Comparison of ENCODE assay signal across 8 cellular contexts in genomic region chr1:151457911-151458882, GRCh38. TPM values are rescaled to one million over a fixed set of nuclear protein-coding genes. Genes with fewer than 3 reads are reported as not detected.
DNase-seq lines count a peak whose midpoint lies in the region; ATAC-seq, FAIRE-seq and TF ChIP-seq lines count a peak whose summit lies in the region.

No MANE protein-coding gene starts in this region.

- 4% methylated on average over 20 of the region's 87 CpGs; no CpG with 5 or more reads in 1 of the 2 experiments for WGBS in H1 (ENCODE audit: extremely low coverage in 1 of 2, insufficient coverage in 1 of 2, insufficient read length in 1 of 2, insufficient replicate concordance in 2 of 2, low coverage in 1 of 2, low lambda C conversion rate in 2 of 2, missing lambda C conversion rate in 1 of 2), 2 experiments

- CTCF ChIA-PET in activated CD8-positive, alpha-beta memory T cell treated with anti-CD3 and anti-CD28 coated beads, Interleukin-2, amount 10 ng/mL, durations not matched to agents 7 days and 5 days (lab: Charles Lee): interaction anchor here (1.2 kb wide), 1 partner anchor 83 kb away, joined by 3 read pairs; no protein-coding TSS in a partner anchor
- CTCF ChIA-PET in H1 (lab: Charles Lee; ENCODE audit: partially characterized antibody): no interaction called here

- TF ChIP-seq POLR2A in H1 (IDR thresholded peaks at IDR 0.05; ENCODE audit: control extremely low read depth in 1 of 2, low read depth in 2 of 2, low read length in 2 of 2): peak in 1 of 2 experiments; percentile 73; a peak in 2 of 3 replicates

- H4K8ac ChIP-seq in H1 (ENCODE audit: extremely low read depth, insufficient read depth, low read length): no peak overlapping the region

- H2BK15ac ChIP-seq in H1 (ENCODE audit: low read length): no peak overlapping the region

- no peak overlapping the region for H2BK12ac ChIP-seq in H1 (ENCODE audit: low read depth, low read length)

- no peaks in the 10 kb centered on the region; a peak in 2 of 7 replicates for H3K27me3 ChIP-seq in H1 (replicated peaks in 1 of 4; ENCODE audit: control insufficient read depth in 3 of 4, extremely low read depth in 1 of 4, insufficient read depth in 3 of 4, low read length in 3 of 4)

- H3K79me2 ChIP-seq in H1 (ENCODE audit: control insufficient read depth in 1 of 2, insufficient read depth in 2 of 2, low read length in 2 of 2): peaks cover 28 to 52% of the 10 kb centered on the region in 2 experiments

- H3K9ac ChIP-seq in H1 (replicated peaks in 1 of 4; ENCODE audit: extremely low read depth in 1 of 4, low read depth in 3 of 4, low read length in 3 of 4): peak overlapping the region; percentile 75 to 97 (median 86)

- peak overlapping the region; percentile 69 to 71 for H3K4me2 ChIP-seq in H1 (ENCODE audit: insufficient read depth in 1 of 2, low read depth in 2 of 2, low read length in 2 of 2)

- POLR2A ChIA-PET in H1 (lab: Charles Lee; ENCODE audit: partially characterized antibody): interaction anchor here (0.6 to 8.2 kb wide), 7 partner anchors 10 to 1527 kb away, joined by 3 to 91 read pairs (median 3); no protein-coding TSS in a partner anchor

- no peak for TF ChIP-seq CTCF in H1 (IDR thresholded peaks at IDR 0.05; ENCODE audit: control extremely low read depth in 1 of 3, insufficient read depth in 1 of 3, low read depth in 1 of 3, low read length in 3 of 3)

- H3K23me2 ChIP-seq in H1 (ENCODE audit: low read depth, low read length): peaks cover 3% of the 10 kb centered on the region; the same call in 1 of the 2 replicates

- peaks cover 17% of the 10 kb centered on the region for H3K27me3 Mint-ChIP-seq in activated CD8-positive, alpha-beta memory T cell treated with anti-CD3 and anti-CD28 coated beads, Interleukin-2, amount 10 ng/mL, durations not matched to agents 7 days and 5 days
- H3K27me3 Mint-ChIP-seq in memory B cell: peaks cover 11% of the 10 kb centered on the region

- H2BK5ac ChIP-seq in H1 (ENCODE audit: low read depth, low read length): peak overlapping the region; percentile 91; the same call in 1 of the 2 replicates

- peak overlapping the region; percentile 33 for H3K56ac ChIP-seq in H1 (replicated peaks; ENCODE audit: insufficient read length, low read depth, low read length)

- no peak overlapping the region for H2AFZ ChIP-seq in H1 (ENCODE audit: low read length)

- H3K4me3 Mint-ChIP-seq in activated CD8-positive, alpha-beta memory T cell treated with anti-CD3 and anti-CD28 coated beads, Interleukin-2, amount 10 ng/mL, durations not matched to agents 7 days and 5 days: peak overlapping the region; percentile 85
- H3K4me3 Mint-ChIP-seq in memory B cell: peak overlapping the region; percentile 98

- peak overlapping the region; percentile 89 for H3K27ac Mint-ChIP-seq in activated CD8-positive, alpha-beta memory T cell treated with anti-CD3 and anti-CD28 coated beads, Interleukin-2, amount 10 ng/mL, durations not matched to agents 7 days and 5 days
- H3K27ac Mint-ChIP-seq in memory B cell: peak overlapping the region; percentile 96

- FAIRE-seq in H1 (lab: Jason Lieb, UNC): no peak

- H3K14ac ChIP-seq in H1 (ENCODE audit: insufficient read length): no peak overlapping the region

- peaks cover 0 to 11% (median 2%) of the 10 kb centered on the region in 4 experiments; a peak in 3 of 7 replicates for H3K4me1 ChIP-seq in H1 (replicated peaks in 1 of 4; ENCODE audit: control insufficient read depth in 3 of 4, insufficient read depth in 4 of 4, low read length in 3 of 4)

- peak overlapping the region; percentile 93; the same call in 1 of the 2 replicates for H3K18ac ChIP-seq in H1 (ENCODE audit: extremely low read depth, low read length)

- H3K9me3 Mint-ChIP-seq in activated CD8-positive, alpha-beta memory T cell treated with anti-CD3 and anti-CD28 coated beads, Interleukin-2, amount 10 ng/mL, durations not matched to agents 7 days and 5 days (ENCODE audit: low read depth): no peaks in the 10 kb centered on the region
- no peaks in the 10 kb centered on the region for H3K9me3 Mint-ChIP-seq in memory B cell

- H4K91ac ChIP-seq in H1 (replicated peaks; ENCODE audit: insufficient read length, low read length): peak overlapping the region; percentile 62

- no peaks in the 10 kb centered on the region for H3K79me1 ChIP-seq in H1 (ENCODE audit: low read depth, low read length)

- peaks cover 26% of the 10 kb centered on the region for H3K4me1 Mint-ChIP-seq in activated CD8-positive, alpha-beta memory T cell treated with anti-CD3 and anti-CD28 coated beads, Interleukin-2, amount 10 ng/mL, durations not matched to agents 7 days and 5 days
- H3K4me1 Mint-ChIP-seq in memory B cell: peaks cover 18% of the 10 kb centered on the region

- peaks cover 12% of the 10 kb centered on the region for H3K36me3 Mint-ChIP-seq in activated CD8-positive, alpha-beta memory T cell treated with anti-CD3 and anti-CD28 coated beads, Interleukin-2, amount 10 ng/mL, durations not matched to agents 7 days and 5 days
- peaks cover 2% of the 10 kb centered on the region for H3K36me3 Mint-ChIP-seq in memory B cell

- H2AK5ac ChIP-seq in H1 (ENCODE audit: low read depth, low read length): no peak overlapping the region

- no peak for TF ChIP-seq EP300 in H1 (IDR thresholded peaks at IDR 0.05; ENCODE audit: borderline replicate concordance in 1 of 2, low read depth in 2 of 2, low read length in 2 of 2)

- peak overlapping the region; percentile 59 to 80 (median 75) for H3K4me3 ChIP-seq in H1 (ENCODE audit: extremely low read depth in 1 of 4, insufficient read depth in 2 of 4, low read depth in 3 of 4, low read length in 4 of 4)

- H3K36me3 ChIP-seq in H1 (ENCODE audit: control insufficient read depth in 2 of 4, insufficient read depth in 4 of 4, low read length in 3 of 4): peaks cover 0 to 4% (median 0%) of the 10 kb centered on the region in 4 experiments; a peak in 2 of 8 replicates

- peaks cover 2 to 15% of the 10 kb centered on the region in 2 experiments for H4K20me1 ChIP-seq in H1 (replicated peaks in 1 of 2; ENCODE audit: control insufficient read depth in 1 of 2, insufficient read depth in 2 of 2, low read length in 2 of 2)

- no peak overlapping the region for H3K23ac ChIP-seq in H1 (ENCODE audit: insufficient read length)

- H3K9me3 ChIP-seq in H1 (ENCODE audit: insufficient read depth in 2 of 2, low read depth in 1 of 2, low read length in 1 of 2): no peaks in the 10 kb centered on the region

- TF ChIP-seq RAD21 in H1 (IDR thresholded peaks at IDR 0.05 in 1 of 2, conservative IDR thresholded peaks at IDR 0.05 in 1 of 2; ENCODE audit: low read depth in 2 of 2, low read length in 2 of 2): no peak

- ATAC-seq in GM18909 (IDR thresholded peaks at IDR 0.05; ENCODE audit: poor library complexity, unreplicated experiment) (peak; percentile 47), memory B cell (ENCODE audit: low read depth) (peak; percentile 57)
- peak; percentile 60 for ATAC-seq in activated CD8-positive, alpha-beta memory T cell treated with anti-CD3 and anti-CD28 coated beads, Interleukin-2, amount 10 ng/mL, durations not matched to agents 7 days and 5 days

- H2BK20ac ChIP-seq in H1 (ENCODE audit: low read length): no peak overlapping the region

- peak overlapping the region; percentile 44 for H3K4ac ChIP-seq in H1 (replicated peaks; ENCODE audit: insufficient read length, low read depth, low read length)

- peak; percentile 67 for DNase-seq in 8988T
- DNase-seq in HS-5 (ENCODE audit: low read depth): peak; percentile 69
- DNase-seq in NCI-H82 treated with DMSO at 0.1 percent for 48 hours (lab: John Stamatoyannopoulos, UW; ENCODE audit: unreplicated experiment): peak; percentile 66
- peak; percentile 66 for DNase-seq in activated CD8-positive, alpha-beta memory T cell treated with anti-CD3 and anti-CD28 coated beads, Interleukin-2, amount 10 ng/mL, durations not matched to agents 7 days and 5 days
- peak in 1 of 2 experiments; percentile 56 for DNase-seq in H1 (ENCODE audit: low read depth in 1 of 2, low spot score in 2 of 2)
- peak; percentile 33 to 46 for DNase-seq in memory B cell (ENCODE audit: low spot score in 2 of 2)
- peak; percentile 42 for DNase-seq in stimulated activated CD8-positive, alpha-beta memory T cell treated with anti-CD3 and anti-CD28 coated beads, Interleukin-12 subunit alpha, Interleukin-12 subunit beta, amount 100 ng/mL, for 1 hour (ENCODE audit: low read depth)

- no peak overlapping the region for H2BK120ac ChIP-seq in H1 (replicated peaks; ENCODE audit: low read depth, low read length)

- H4K5ac ChIP-seq in H1 (ENCODE audit: insufficient read length, low read depth, low read length): peak overlapping the region; percentile 51

- peak overlapping the region; percentile 86 for H3K27ac ChIP-seq in H1 (ENCODE audit: low read depth, low read length)

RNA-seq across cellular contexts. Expression of gene POGZ, which starts 1.1 kb away (rescaled TPM):
- total RNA-seq in activated CD8-positive, alpha-beta memory T cell treated with anti-CD3 and anti-CD28 coated beads, Interleukin-2, amount 10 ng/mL, durations not matched to agents 7 days and 5 days: 10 to 100 TPM; 79.6 to 83.5 TPM
- total RNA-seq in H1 (2021; fragmentation: NEBNext Ultra II Directional; extraction: Animal tissue kit (Norgen Biotek cat#: 25700)): 105 and 109 TPM in 2 replicates
- 66.4 and 69.7 TPM in 2 replicates for polyA plus RNA-seq in H1 (2011; rRNA removed)
- 46.1 TPM for polyA plus RNA-seq in H1 (2011; cell fraction: cytosol; rRNA removed)
- polyA plus RNA-seq in H1 (2011; cell fraction: nucleus; rRNA removed): 145 TPM
- polyA plus RNA-seq in H1 (2012, experiment 1 of 2): 55.6 to 61.6 TPM (median 57.5 TPM) in 4 replicates
- polyA plus RNA-seq in H1 (2012, experiment 2 of 2): 9.3 TPM
- polyA plus RNA-seq in H1 (2013, experiment 1 of 2): 52.3 TPM
- 40.6 TPM for polyA plus RNA-seq in H1 (2013, experiment 2 of 2)
- polyA minus RNA-seq in H1 (2011; rRNA and poly(A)+ RNA removed): 183 and 207 TPM in 2 replicates
- 75.4 TPM for polyA minus RNA-seq in H1 (2011; cell fraction: cytosol; rRNA and poly(A)+ RNA removed)
- 133 TPM for polyA minus RNA-seq in H1 (2011; cell fraction: nucleus; rRNA and poly(A)+ RNA removed)

RNA-seq across cellular contexts. Expression of gene CGN, which starts 53.0 kb away (rescaled TPM):
- total RNA-seq in activated CD8-positive, alpha-beta memory T cell treated with anti-CD3 and anti-CD28 coated beads, Interleukin-2, amount 10 ng/mL, durations not matched to agents 7 days and 5 days: under 1 TPM; 0.37 to 0.70 TPM
- total RNA-seq in H1 (2021; fragmentation: NEBNext Ultra II Directional; extraction: Animal tissue kit (Norgen Biotek cat#: 25700)): 52.7 and 54.6 TPM in 2 replicates
- 15.9 and 20.4 TPM in 2 replicates for polyA plus RNA-seq in H1 (2011; rRNA removed)
- 15.1 TPM for polyA plus RNA-seq in H1 (2011; cell fraction: cytosol; rRNA removed)
- polyA plus RNA-seq in H1 (2011; cell fraction: nucleus; rRNA removed): 98.4 TPM
- 47.3 to 55.8 TPM (median 50.2 TPM) in 4 replicates for polyA plus RNA-seq in H1 (2012, experiment 1 of 2)
- 15.9 TPM for polyA plus RNA-seq in H1 (2012, experiment 2 of 2)
- 59.6 TPM for polyA plus RNA-seq in H1 (2013, experiment 1 of 2)
- polyA plus RNA-seq in H1 (2013, experiment 2 of 2): 59.3 TPM
- polyA minus RNA-seq in H1 (2011; rRNA and poly(A)+ RNA removed): 29.1 and 30.2 TPM in 2 replicates
- 14.6 TPM for polyA minus RNA-seq in H1 (2011; cell fraction: cytosol; rRNA and poly(A)+ RNA removed)
- polyA minus RNA-seq in H1 (2011; cell fraction: nucleus; rRNA and poly(A)+ RNA removed): 28.5 TPM

RNA-seq across cellular contexts. Expression of gene PSMB4, which starts 58.8 kb away (rescaled TPM):
- 100 to 1,000 TPM; 284 to 365 TPM for total RNA-seq in activated CD8-positive, alpha-beta memory T cell treated with anti-CD3 and anti-CD28 coated beads, Interleukin-2, amount 10 ng/mL, durations not matched to agents 7 days and 5 days
- 422 and 430 TPM in 2 replicates for total RNA-seq in H1 (2021; fragmentation: NEBNext Ultra II Directional; extraction: Animal tissue kit (Norgen Biotek cat#: 25700))
- 1,009 and 1,098 TPM in 2 replicates for polyA plus RNA-seq in H1 (2011; rRNA removed)
- 783 TPM for polyA plus RNA-seq in H1 (2011; cell fraction: cytosol; rRNA removed)
- 763 TPM for polyA plus RNA-seq in H1 (2011; cell fraction: nucleus; rRNA removed)
- polyA plus RNA-seq in H1 (2012, experiment 1 of 2): 517 to 666 TPM (median 572 TPM) in 4 replicates
- polyA plus RNA-seq in H1 (2012, experiment 2 of 2): 709 TPM
- polyA plus RNA-seq in H1 (2013, experiment 1 of 2): 472 TPM
- polyA plus RNA-seq in H1 (2013, experiment 2 of 2): 465 TPM
- polyA minus RNA-seq in H1 (2011; rRNA and poly(A)+ RNA removed): 467 and 489 TPM in 2 replicates
- 239 TPM for polyA minus RNA-seq in H1 (2011; cell fraction: cytosol; rRNA and poly(A)+ RNA removed)
- 135 TPM for polyA minus RNA-seq in H1 (2011; cell fraction: nucleus; rRNA and poly(A)+ RNA removed)

Comparison
In these comparisons a context has a peak if more than half of its experiments do, and no peak if none do; other contexts are left out.
1. RNA of gene CGN, which starts 53.0 kb away (total RNA-seq): 52.7 to 54.6 TPM in H1; 0.37 to 0.70 TPM in activated CD8-positive, alpha-beta memory T cell treated with anti-CD3 and anti-CD28 coated beads, Interleukin-2, amount 10 ng/mL, durations not matched to agents 7 days and 5 days; every median in the first group is over 10 times any median in the second.
2. Peak in every context shown above with its lines, with median percentiles within 50 percentile points of each other: ATAC-seq.